In genomic region chr3:190984502-190985244, GRCh38 we compare ENCODE assay signal across 17 cellular contexts.
A peak's percentile ranks its signal among the peaks of the same experiment; 100 is the strongest.
DNase-seq lines count a peak whose midpoint lies in the region; ATAC-seq, FAIRE-seq and TF ChIP-seq lines count a peak whose summit lies in the region.
"Had no signal": no experiment of that assay in that cellular context is flagged by ENCODE, and none has a peak within 500 bp of the region (broad histone marks: within the 10 kb centered on the region; RNA-seq: fewer than 3 reads in every experiment).

No MANE protein-coding gene starts in this region.

- H2AFZ ChIP-seq in K562 (ENCODE audit: low read depth, low read length) = no peak overlapping the region
- H2AFZ ChIP-seq: GM23248 had no signal

- H3K27ac ChIP-seq in A549 (no peak overlapping the region), HEK293 (ENCODE audit: extremely low read depth, low read depth, low read length) (no peak overlapping the region), K562 (ENCODE audit: extremely low read depth, low read depth, low read length) (no peak overlapping the region)
- H3K27ac ChIP-seq in BLaER1 treated with 17β-estradiol and CSF1 and Interleukin-3, amounts not matched to agents 10 nM and 100 nM = peak overlapping the region in 4 of 11 experiments; percentile 37 to 82 (median 60); a peak in 5 of 22 replicates
- H3K27ac ChIP-seq: GM23248 had no signal

- TF ChIP-seq POLR2A in A549 (IDR thresholded peaks at IDR 0.05; ENCODE audit: low read length) (no peak), K562 (conservative IDR thresholded peaks at IDR 0.05) (no peak)

- no peak overlapping the region for H3K4me3 ChIP-seq in A549
- H3K4me3 ChIP-seq in BLaER1 treated with 17β-estradiol and CSF1 and Interleukin-3, amounts not matched to agents 10 nM and 100 nM = no peak overlapping the region
- no peak overlapping the region for H3K4me3 ChIP-seq in HEK293 (ENCODE audit: low read depth, low read length)
- no peak overlapping the region for H3K4me3 ChIP-seq in K562
- H3K4me3 ChIP-seq: GM12878, GM23248 had no signal

- FAIRE-seq in A549 (lab: Jason Lieb, UNC) (no peak), K562 (lab: Jason Lieb, UNC) (no peak)
- FAIRE-seq: GM12878 had no signal

- H4K20me1 ChIP-seq in BLaER1 treated with 17β-estradiol and CSF1 and Interleukin-3, amounts not matched to agents 10 nM and 100 nM = no peaks in the 10 kb centered on the region
- no peaks in the 10 kb centered on the region for H4K20me1 ChIP-seq in K562 (replicated peaks; ENCODE audit: control insufficient read depth, insufficient read depth, low read length)

- POLR2A ChIA-PET in A549 (lab: Yijun Ruan, JAX) = no interaction called here
- POLR2A ChIA-PET in HEK293 (lab: Yijun Ruan, JAX) = no interaction called here
- POLR2A ChIA-PET in K562 (lab: Yijun Ruan, JAX) = no interaction called here

- no peaks in the 10 kb centered on the region for H3K9me3 ChIP-seq in A549
- peaks cover 21 to 46% (median 30%) of the 10 kb centered on the region in 11 experiments for H3K9me3 ChIP-seq in BLaER1 treated with 17β-estradiol and CSF1 and Interleukin-3, amounts not matched to agents 10 nM and 100 nM (replicated peaks in 1 of 11)
- H3K9me3 ChIP-seq in HEK293 (ENCODE audit: control insufficient read depth, insufficient read depth, low read depth, low read length) = no peaks in the 10 kb centered on the region
- no peaks in the 10 kb centered on the region for H3K9me3 ChIP-seq in K562 (replicated peaks; ENCODE audit: control insufficient read depth, insufficient read depth, low read depth, low read length)
- H3K9me3 ChIP-seq: BE2C had no signal

- TF ChIP-seq RAD21 in A549 (conservative IDR thresholded peaks at IDR 0.05 in 1 of 2, IDR thresholded peaks at IDR 0.05 in 1 of 2) = no peak
- TF ChIP-seq RAD21 in K562 (CRISPR knock-in tag; conservative IDR thresholded peaks at IDR 0.05 in 1 of 2, IDR thresholded peaks at IDR 0.05 in 1 of 2) = no peak

- no peaks in the 10 kb centered on the region for H3K27me3 ChIP-seq in BLaER1 treated with 17β-estradiol and CSF1 and Interleukin-3, amounts not matched to agents 10 nM and 100 nM
- no peaks in the 10 kb centered on the region for H3K27me3 ChIP-seq in K562 (ENCODE audit: control insufficient read depth in 2 of 2, insufficient read depth in 2 of 2, low read length in 2 of 2)
- H3K27me3 ChIP-seq: BE2C had no signal

- no peaks in the 10 kb centered on the region for H3K79me2 ChIP-seq in K562 (ENCODE audit: control insufficient read depth, insufficient read depth, low read length)

- ATAC-seq in A549 = no peak
- ATAC-seq in K562 = no peak
- no peak for ATAC-seq in HG03175 (IDR thresholded peaks at IDR 0.05; ENCODE audit: unreplicated experiment)
- ATAC-seq: HCT116 had no signal

- H3K4me1 ChIP-seq in A549 (no peaks in the 10 kb centered on the region), HEK293 (ENCODE audit: control insufficient read depth, insufficient read depth, low read length) (no peaks in the 10 kb centered on the region), K562 (replicated peaks in 1 of 2; ENCODE audit: control insufficient read depth in 2 of 2, insufficient read depth in 2 of 2, low read length in 2 of 2) (no peaks in the 10 kb centered on the region)
- H3K4me1 ChIP-seq in BLaER1 treated with 17β-estradiol and CSF1 and Interleukin-3, amounts not matched to agents 10 nM and 100 nM = peaks cover 9 to 25% (median 23%) of the 10 kb centered on the region in 10 experiments
- H3K4me1 ChIP-seq: BE2C had no signal

- H3K9me1 ChIP-seq in K562 (ENCODE audit: control insufficient read depth, insufficient read depth, low read length) = no peaks in the 10 kb centered on the region

- TF ChIP-seq CTCF in A549 (IDR thresholded peaks at IDR 0.05) (no peak), HEK293 (tag by site-specific recombination; IDR thresholded peaks at IDR 0.05) (no peak), K562 (IDR thresholded peaks at IDR 0.05 in 2 of 3, conservative IDR thresholded peaks at IDR 0.05 in 1 of 3; ENCODE audit: insufficient read depth in 2 of 3, low read depth in 1 of 3, low read length in 3 of 3) (no peak)

- no TSS peak for BruUV-seq in K562 (replicated peaks; lab: Mats Ljungman, UMichigan)

- H3K4me2 ChIP-seq in A549 = no peak overlapping the region
- H3K4me2 ChIP-seq in BLaER1 treated with 17β-estradiol and CSF1 and Interleukin-3, amounts not matched to agents 10 nM and 100 nM = peak overlapping the region in 9 of 11 experiments; percentile 31 to 80 (median 67); a peak in 15 of 22 replicates
- no peak overlapping the region for H3K4me2 ChIP-seq in K562 (ENCODE audit: insufficient read depth, low read length)

- H3K9ac ChIP-seq in BLaER1 treated with 17β-estradiol and CSF1 and Interleukin-3, amounts not matched to agents 10 nM and 100 nM = no peak overlapping the region
- no peak overlapping the region for H3K9ac ChIP-seq in K562 (ENCODE audit: insufficient read depth in 1 of 2, low read depth in 2 of 2, low read length in 2 of 2)
- H3K9ac ChIP-seq: GM23248 had no signal

- DNase-seq in A549 (ENCODE audit: low read depth in 1 of 2, low spot score in 1 of 2) = no peak
- DNase-seq in K562 (ENCODE audit: extremely low read depth in 1 of 4, low spot score in 3 of 4) = no peak
- DNase-seq in NCI-H2171 (lab: John Stamatoyannopoulos, UW) = no peak
- no peak for DNase-seq in H4 (ENCODE audit: low spot score)
- DNase-seq: 8988T; BE2C; CD4-positive, alpha-beta memory T cell; DMS79 treated with DMSO at 0.1 percent for 48 hours; EL; GM23248; H7; Karpas-422 had no signal

- H3K36me3 ChIP-seq in BLaER1 treated with 17β-estradiol and CSF1 and Interleukin-3, amounts not matched to agents 10 nM and 100 nM = peaks cover 0 to 9% (median 0%) of the 10 kb centered on the region in 11 experiments; a peak in 2 of 22 replicates
- H3K36me3 ChIP-seq in HEK293 (ENCODE audit: control insufficient read depth in 2 of 2, insufficient read depth in 1 of 2, low read length in 2 of 2) (no peaks in the 10 kb centered on the region), K562 (ENCODE audit: control insufficient read depth, insufficient read depth, low read length) (no peaks in the 10 kb centered on the region)
- H3K36me3 ChIP-seq: BE2C had no signal

- intact Hi-C loops in K562 (cut with micrococcal nuclease) = no loop called here

- in situ Hi-C loops in K562 (cut with MboI) = no loop called here

- TF ChIP-seq EP300 in A549 (IDR thresholded peaks at IDR 0.05) (no peak), K562 (IDR thresholded peaks at IDR 0.05; ENCODE audit: low read length) (no peak)

- 33% methylated on average over 4 of the region's 4 CpGs for WGBS in A549 (ENCODE audit: missing lambda C conversion rate)
- WGBS in K562 (ENCODE audit: insufficient coverage, low coverage, missing lambda C conversion rate) = 4% methylated on average over 4 of the region's 4 CpGs

- CTCF ChIA-PET in A549 (lab: Yijun Ruan, JAX) = no interaction called here
- CTCF ChIA-PET in HEK293 (lab: Yijun Ruan, JAX) = no interaction called here
- CTCF ChIA-PET in K562 (lab: Yijun Ruan, JAX; ENCODE audit: low intra/inter-chr PET ratio) = no interaction called here

TF ChIP-seq in A549, 52 proteins besides CTCF, POLR2A, EP300 and RAD21:
- TF ChIP-seq MAFK (IDR thresholded peaks at IDR 0.05; ENCODE audit: partially characterized antibody) (peak; percentile 43), GATA3 (IDR thresholded peaks at IDR 0.05; ENCODE audit: borderline replicate concordance) (no peak)
TF ChIP-seq in A549: peak in this region for 1.

TF ChIP-seq in HEK293, 187 proteins besides CTCF, POLR2A, EP300 and RAD21:
- TF ChIP-seq ZNF501 (tag by site-specific recombination; IDR thresholded peaks at IDR 0.05) (no peak), ZNF2 (tag by site-specific recombination; IDR thresholded peaks at IDR 0.05) (no peak), ZNF341 (tag by site-specific recombination; IDR thresholded peaks at IDR 0.05; ENCODE audit: low read depth) (no peak), ZNF146 (tag by site-specific recombination; IDR thresholded peaks at IDR 0.05) (peak; percentile 92)

TF ChIP-seq in K562, 482 proteins besides CTCF, POLR2A, EP300 and RAD21 (continues in another document):
- TF ChIP-seq C11orf30 (IDR thresholded peaks at IDR 0.05; ENCODE audit: low read depth) (peak; percentile 54; the same call in 1 of the 2 replicates), MAFF (IDR thresholded peaks at IDR 0.05; ENCODE audit: low read length) (peak; percentile 15; the same call in 1 of the 2 replicates), ZSCAN29 (IDR thresholded peaks at IDR 0.05) (no peak), PRMT5 (CRISPR knock-in tag; IDR thresholded peaks at IDR 0.05) (no peak), ZNF146 (CRISPR knock-in tag; IDR thresholded peaks at IDR 0.05; ENCODE audit: unreplicated experiment) (peak; percentile 36), ARNT (IDR thresholded peaks at IDR 0.05) (no peak), NRF1 (conservative IDR thresholded peaks at IDR 0.05 in 1 of 2, IDR thresholded peaks at IDR 0.05 in 1 of 2) (no peak), ZNF280B (CRISPR knock-in tag; IDR thresholded peaks at IDR 0.05) (no peak), HNRNPH1 (optimal IDR thresholded peaks at IDR 0.05; ENCODE audit: low read depth, low read length) (no peak), ZSCAN32 (CRISPR knock-in tag; IDR thresholded peaks at IDR 0.05) (no peak)

Comparison
In these comparisons a context has a peak if more than half of its experiments do, and no peak if none do; other contexts are left out.
1. H3K4me2 ChIP-seq: peak in BLaER1 treated with 17β-estradiol and CSF1 and Interleukin-3, amounts not matched to agents 10 nM and 100 nM (9 of 11); none in A549 (single experiment) and K562 (single experiment).